In the genomic region with DNA sequence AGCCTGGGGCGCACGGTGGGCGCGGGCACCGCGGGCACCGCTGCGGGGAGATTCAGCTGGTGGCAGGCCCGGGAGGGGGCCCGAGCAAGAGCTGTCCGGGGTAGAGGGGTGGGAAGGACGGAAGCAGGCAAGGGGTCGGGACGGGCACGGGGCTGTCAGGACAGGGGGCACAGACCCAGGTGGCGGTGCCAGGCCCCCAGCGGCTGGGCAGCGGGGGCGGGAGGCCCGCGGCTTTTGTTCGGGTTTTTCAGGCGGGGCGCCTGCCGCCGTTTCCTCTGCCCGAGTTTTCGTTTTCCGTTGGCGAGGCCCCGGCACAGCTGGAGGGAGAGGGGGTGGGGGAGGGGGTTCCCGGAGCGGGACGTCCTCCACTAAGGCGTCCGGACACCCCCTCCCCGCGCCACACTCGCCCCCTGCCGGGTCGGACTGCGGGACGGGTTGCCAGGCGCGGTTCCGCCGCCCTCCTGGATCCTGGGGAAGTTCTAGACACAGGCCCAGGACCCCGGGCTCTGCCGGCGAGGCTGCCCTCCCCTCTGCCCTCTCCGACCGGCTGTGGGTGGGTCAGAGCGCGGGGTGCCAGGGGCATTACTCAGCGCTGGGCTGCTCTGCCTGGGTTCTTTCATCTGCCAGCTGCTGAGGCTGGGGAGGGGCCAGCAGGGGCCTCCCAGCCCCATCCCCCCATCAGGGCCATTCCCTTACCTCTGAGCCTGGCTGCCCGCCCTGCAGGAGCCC, we compare ENCODE assay signal across 8 cellular contexts. TPM values are rescaled to one million over a fixed set of nuclear protein-coding genes. Genes with fewer than 3 reads are reported as not detected.
A peak's percentile ranks its signal among the peaks of the same experiment; 100 is the strongest.
DNase-seq lines count a peak whose midpoint lies in the region; ATAC-seq and TF ChIP-seq lines count a peak whose summit lies in the region.

No MANE protein-coding gene starts in this region.

- H3K9me2 ChIP-seq in neural cell (ENCODE audit: insufficient read depth, low read length), result no peaks in the 10 kb centered on the region

- peak overlapping the region; percentile 63 for H3K9ac ChIP-seq in neural cell (ENCODE audit: low read length)

- H4K20me1 ChIP-seq in neural cell (ENCODE audit: insufficient read depth), result no peaks in the 10 kb centered on the region

- no peak overlapping the region for H3K27ac ChIP-seq in neural cell (ENCODE audit: low read length)

- no peak overlapping the region for H3K27ac Mint-ChIP-seq in activated naive CD4-positive, alpha-beta T cell treated with anti-CD3 and anti-CD28 coated beads for 36 hours
- no peak overlapping the region for H3K27ac Mint-ChIP-seq in activated CD8-positive, alpha-beta T cell treated with anti-CD3 and anti-CD28 coated beads for 36 hours

- H3K9me3 ChIP-seq in neural cell (ENCODE audit: low read length), result no peaks in the 10 kb centered on the region

- peaks cover 17% of the 10 kb centered on the region for H3K27me3 Mint-ChIP-seq in activated naive CD4-positive, alpha-beta T cell treated with anti-CD3 and anti-CD28 coated beads for 36 hours (ENCODE audit: low read depth)
- peaks cover 25% of the 10 kb centered on the region for H3K27me3 Mint-ChIP-seq in activated CD8-positive, alpha-beta T cell treated with anti-CD3 and anti-CD28 coated beads for 36 hours

- H3K36me3 Mint-ChIP-seq in activated naive CD4-positive, alpha-beta T cell treated with anti-CD3 and anti-CD28 coated beads for 36 hours (ENCODE audit: low read depth), result no peaks in the 10 kb centered on the region
- H3K36me3 Mint-ChIP-seq in activated CD8-positive, alpha-beta T cell treated with anti-CD3 and anti-CD28 coated beads for 36 hours (ENCODE audit: low read depth), result no peaks in the 10 kb centered on the region

- CTCF ChIA-PET in activated naive CD4-positive, alpha-beta T cell treated with anti-CD3 and anti-CD28 coated beads for 36 hours (lab: Charles Lee), result interaction anchor here (0.6 to 1.3 kb wide), 3 partner anchors 14 to 79 kb away, joined by 3 read pairs; no protein-coding TSS in a partner anchor
- CTCF ChIA-PET in activated CD8-positive, alpha-beta T cell treated with anti-CD3 and anti-CD28 coated beads for 36 hours (lab: Charles Lee), result interaction anchor here (1.2 to 2.2 kb wide), 2 partner anchors 75 to 80 kb away, joined by 3 to 12 read pairs; no protein-coding TSS in a partner anchor

- intact Hi-C loops in activated naive CD4-positive, alpha-beta T cell treated with anti-CD3 and anti-CD28 coated beads for 36 hours (cut with micrococcal nuclease), result loop anchor here (10.0 kb wide), 1 partner anchor 156 kb away; no protein-coding TSS in a partner anchor
- intact Hi-C loops in activated CD8-positive, alpha-beta T cell treated with anti-CD3 and anti-CD28 coated beads for 36 hours (cut with micrococcal nuclease), result no loop called here

- no peak for TF ChIP-seq EP300 in neural cell (conservative IDR thresholded peaks at IDR 0.05; ENCODE audit: poor library complexity, severe bottlenecking)

- no peak overlapping the region for H3K4me2 ChIP-seq in neural cell (ENCODE audit: low read length)

- DNase-seq in activated naive CD4-positive, alpha-beta T cell treated with anti-CD3 and anti-CD28 coated beads for 36 hours, result peak; percentile 59
- DNase-seq in activated naive CD4-positive, alpha-beta T cell (lab: John Stamatoyannopoulos, UW), result no peak
- DNase-seq in activated CD8-positive, alpha-beta T cell treated with anti-CD3 and anti-CD28 coated beads for 36 hours, result peak; percentile 39
- peak; percentile 93 for DNase-seq in globus pallidus (ENCODE audit: low spot score)
- no peak for DNase-seq in activated effector memory CD4-positive, alpha-beta T cell treated with Interleukin-2 at 50 U/mL for 16 hours
- no peak for DNase-seq in stimulated activated CD8-positive, alpha-beta memory T cell treated with anti-CD3 and anti-CD28 coated beads, Interleukin-4, amount 100 ng/mL, for 48 hours

- no peak for TF ChIP-seq CTCF in activated CD8-positive, alpha-beta T cell treated with anti-CD3 and anti-CD28 coated beads for 36 hours (IDR thresholded peaks at IDR 0.05)
- no peak for TF ChIP-seq CTCF in neural cell (IDR thresholded peaks at IDR 0.05; ENCODE audit: poor library complexity, severe bottlenecking)

- peak overlapping the region; percentile 66 for H3K4me3 ChIP-seq in neural cell (ENCODE audit: low read length)

- peaks cover 6% of the 10 kb centered on the region for H3K4me1 Mint-ChIP-seq in activated naive CD4-positive, alpha-beta T cell treated with anti-CD3 and anti-CD28 coated beads for 36 hours (ENCODE audit: low read depth)
- H3K4me1 Mint-ChIP-seq in activated CD8-positive, alpha-beta T cell treated with anti-CD3 and anti-CD28 coated beads for 36 hours (ENCODE audit: low read depth), result peaks cover 7% of the 10 kb centered on the region

- peak overlapping the region; percentile 36 for H3K4me3 Mint-ChIP-seq in activated naive CD4-positive, alpha-beta T cell treated with anti-CD3 and anti-CD28 coated beads for 36 hours
- peak overlapping the region; percentile 32 for H3K4me3 Mint-ChIP-seq in activated CD8-positive, alpha-beta T cell treated with anti-CD3 and anti-CD28 coated beads for 36 hours

- no peak for TF ChIP-seq RAD21 in neural cell (conservative IDR thresholded peaks at IDR 0.05)

- no peaks in the 10 kb centered on the region for H3K36me3 ChIP-seq in neural cell (ENCODE audit: insufficient read depth, low read length)

- peaks cover 10% of the 10 kb centered on the region for H3K27me3 ChIP-seq in neural cell (ENCODE audit: insufficient read depth, low read depth, low read length)

- no peak overlapping the region for H2AFZ ChIP-seq in neural cell (ENCODE audit: low read depth, low read length)

- H3K79me2 ChIP-seq in neural cell (replicated peaks; ENCODE audit: insufficient read depth, low read length), result no peaks in the 10 kb centered on the region

- H3K9me3 Mint-ChIP-seq in activated naive CD4-positive, alpha-beta T cell treated with anti-CD3 and anti-CD28 coated beads for 36 hours, result no peaks in the 10 kb centered on the region
- no peaks in the 10 kb centered on the region for H3K9me3 Mint-ChIP-seq in activated CD8-positive, alpha-beta T cell treated with anti-CD3 and anti-CD28 coated beads for 36 hours

- no peaks in the 10 kb centered on the region for H3F3A ChIP-seq in neural cell (ENCODE audit: insufficient read depth, low read length, poor library complexity, severe bottlenecking)

- POLR2A ChIA-PET in activated CD8-positive, alpha-beta T cell treated with anti-CD3 and anti-CD28 coated beads for 36 hours (lab: Charles Lee), result no interaction called here

- peak; percentile 41 for ATAC-seq in activated CD8-positive, alpha-beta T cell treated with anti-CD3 and anti-CD28 coated beads for 36 hours
- ATAC-seq in HG03521 (IDR thresholded peaks at IDR 0.05; ENCODE audit: unreplicated experiment), result no peak

TF ChIP-seq in neural cell, 6 proteins besides CTCF, POLR2A, EP300 and RAD21:
- TF ChIP-seq POLR2AphosphoS5 (IDR thresholded peaks at IDR 0.05) (no peak), MXI1 (conservative IDR thresholded peaks at IDR 0.05; ENCODE audit: poor library complexity, severe bottlenecking) (no peak), EZH2 (IDR thresholded peaks at IDR 0.05; ENCODE audit: borderline replicate concordance, insufficient read depth, low read length, poor library complexity, severe bottlenecking) (no peak), TAF1 (IDR thresholded peaks at IDR 0.05; ENCODE audit: low read depth) (no peak), SMC3 (conservative IDR thresholded peaks at IDR 0.05; ENCODE audit: poor library complexity) (no peak)
- TF ChIP-seq, protein P1, sequence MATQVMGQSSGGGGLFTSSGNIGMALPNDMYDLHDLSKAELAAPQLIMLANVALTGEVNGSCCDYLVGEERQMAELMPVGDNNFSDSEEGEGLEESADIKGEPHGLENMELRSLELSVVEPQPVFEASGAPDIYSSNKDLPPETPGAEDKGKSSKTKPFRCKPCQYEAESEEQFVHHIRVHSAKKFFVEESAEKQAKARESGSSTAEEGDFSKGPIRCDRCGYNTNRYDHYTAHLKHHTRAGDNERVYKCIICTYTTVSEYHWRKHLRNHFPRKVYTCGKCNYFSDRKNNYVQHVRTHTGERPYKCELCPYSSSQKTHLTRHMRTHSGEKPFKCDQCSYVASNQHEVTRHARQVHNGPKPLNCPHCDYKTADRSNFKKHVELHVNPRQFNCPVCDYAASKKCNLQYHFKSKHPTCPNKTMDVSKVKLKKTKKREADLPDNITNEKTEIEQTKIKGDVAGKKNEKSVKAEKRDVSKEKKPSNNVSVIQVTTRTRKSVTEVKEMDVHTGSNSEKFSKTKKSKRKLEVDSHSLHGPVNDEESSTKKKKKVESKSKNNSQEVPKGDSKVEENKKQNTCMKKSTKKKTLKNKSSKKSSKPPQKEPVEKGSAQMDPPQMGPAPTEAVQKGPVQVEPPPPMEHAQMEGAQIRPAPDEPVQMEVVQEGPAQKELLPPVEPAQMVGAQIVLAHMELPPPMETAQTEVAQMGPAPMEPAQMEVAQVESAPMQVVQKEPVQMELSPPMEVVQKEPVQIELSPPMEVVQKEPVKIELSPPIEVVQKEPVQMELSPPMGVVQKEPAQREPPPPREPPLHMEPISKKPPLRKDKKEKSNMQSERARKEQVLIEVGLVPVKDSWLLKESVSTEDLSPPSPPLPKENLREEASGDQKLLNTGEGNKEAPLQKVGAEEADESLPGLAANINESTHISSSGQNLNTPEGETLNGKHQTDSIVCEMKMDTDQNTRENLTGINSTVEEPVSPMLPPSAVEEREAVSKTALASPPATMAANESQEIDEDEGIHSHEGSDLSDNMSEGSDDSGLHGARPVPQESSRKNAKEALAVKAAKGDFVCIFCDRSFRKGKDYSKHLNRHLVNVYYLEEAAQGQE (IDR thresholded peaks at IDR 0.05; ENCODE audit: borderline replicate concordance), result no peak

RNA-seq across cellular contexts. Expression of a gene that starts 0.5 kb away (rescaled TPM):
- 1 to 10 TPM in 1 of 2 experiments, under 1 TPM in 1; 0.52 to 1.0 TPM for total RNA-seq in activated naive CD4-positive, alpha-beta T cell treated with anti-CD3 and anti-CD28 coated beads for 36 hours
- total RNA-seq in activated CD8-positive, alpha-beta T cell treated with anti-CD3 and anti-CD28 coated beads for 36 hours, result under 1 TPM; 0.40 to 0.47 TPM
- 1.6 and 2.1 TPM in 2 replicates for polyA plus RNA-seq in neural cell
- polyA minus RNA-seq in neural cell, result 12.9 and 13.4 TPM in 2 replicates

Comparison
In these comparisons a context has a peak if more than half of its experiments do, and no peak if none do; other contexts are left out.
1. DNase-seq: peak in activated naive CD4-positive, alpha-beta T cell treated with anti-CD3 and anti-CD28 coated beads for 36 hours (single experiment), activated CD8-positive, alpha-beta T cell treated with anti-CD3 and anti-CD28 coated beads for 36 hours (single experiment) and globus pallidus (single experiment); none in activated naive CD4-positive, alpha-beta T cell (0 of 4), activated effector memory CD4-positive, alpha-beta T cell treated with Interleukin-2 at 50 U/mL for 16 hours (single experiment) and stimulated activated CD8-positive, alpha-beta memory T cell treated with anti-CD3 and anti-CD28 coated beads, Interleukin-4, amount 100 ng/mL, for 48 hours (single experiment).